8 cellular contexts compared by ENCODE assay signal in the genomic region with DNA sequence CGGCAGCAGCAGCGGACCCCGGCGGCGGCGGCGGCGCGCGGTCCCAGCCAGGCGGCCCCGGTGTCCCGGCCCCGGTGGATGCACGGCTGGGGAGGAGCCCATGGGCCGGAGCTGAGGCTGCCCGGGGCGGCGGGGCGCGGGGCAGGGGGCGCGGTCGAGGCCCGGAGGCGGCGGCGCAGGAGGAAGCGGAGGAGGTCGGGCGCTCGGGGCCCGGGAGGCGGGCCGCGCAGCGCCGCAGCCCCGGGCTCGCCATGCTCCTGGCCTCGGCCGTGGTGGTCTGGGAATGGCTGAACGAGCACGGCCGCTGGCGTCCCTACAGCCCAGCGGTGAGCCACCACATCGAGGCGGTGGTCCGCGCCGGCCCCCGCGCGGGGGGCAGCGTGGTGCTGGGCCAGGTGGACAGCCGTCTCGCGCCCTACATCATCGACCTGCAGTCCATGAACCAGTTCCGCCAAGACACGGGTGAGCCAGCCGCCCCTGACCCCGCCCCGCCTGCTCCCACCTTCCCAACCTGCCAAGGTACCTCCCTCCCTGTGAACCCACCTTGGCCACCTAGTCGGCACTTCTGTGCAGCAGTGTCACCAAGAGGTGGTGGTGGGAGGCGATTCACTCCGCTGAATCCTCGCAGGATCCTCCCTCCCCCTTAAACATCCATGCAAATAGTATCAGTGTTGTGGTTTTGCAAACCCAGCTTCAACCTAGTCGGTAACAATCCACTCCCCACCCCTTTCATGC. TPM values are rescaled to one million over a fixed set of nuclear protein-coding genes. Genes with fewer than 3 reads are reported as not detected.
DNase-seq lines count a peak whose midpoint lies in the region; ATAC-seq, FAIRE-seq and TF ChIP-seq lines count a peak whose summit lies in the region.

No MANE protein-coding gene starts in this region.

- ATAC-seq in GM19467 (IDR thresholded peaks at IDR 0.05; ENCODE audit: unreplicated experiment) (peak; percentile 32), HG03520 (IDR thresholded peaks at IDR 0.05; ENCODE audit: unreplicated experiment) (peak; percentile 25)

- H3K9me3 ChIP-seq in neutrophil, result no peaks in the 10 kb centered on the region

- FAIRE-seq in frontal cortex (lab: Jason Lieb, UNC), result no peak

- H3K4me3 ChIP-seq in fibroblast of pulmonary artery (replicated peaks; ENCODE audit: low read depth, low read length), result peak overlapping the region; percentile 70
- peak overlapping the region; percentile 76 to 95 for H3K4me3 ChIP-seq in neutrophil (ENCODE audit: low read depth in 1 of 2, low read length in 1 of 2)

- TF ChIP-seq CTCF in fibroblast of pulmonary artery (IDR thresholded peaks at IDR 0.05; ENCODE audit: low read length, missing control alignments) (no peak), neutrophil (IDR thresholded peaks at IDR 0.05) (no peak)

- DNase-seq in ELF-1 (ENCODE audit: low read depth, low spot score) (peak; percentile 46), fibroblast of pulmonary artery (ENCODE audit: low read depth) (no peak), frontal cortex (ENCODE audit: low spot score in 2 of 2) (no peak), HT-29 (ENCODE audit: low spot score) (no peak)
- peak; percentile 26 for DNase-seq in activated CD8-positive, alpha-beta memory T cell treated with anti-CD3 and anti-CD28 coated beads, Interleukin-2, amount 50 U/mL, for 4 hours

- peaks cover 23 to 26% of the 10 kb centered on the region in 2 experiments for H3K4me1 ChIP-seq in neutrophil (ENCODE audit: control insufficient read depth in 1 of 2, insufficient read depth in 1 of 2, low read depth in 1 of 2, low read length in 1 of 2)

- peaks cover 39% of the 10 kb centered on the region for H3K27me3 ChIP-seq in neutrophil

- peaks cover 7% of the 10 kb centered on the region for H3K36me3 ChIP-seq in neutrophil

- H3K27ac ChIP-seq in neutrophil, result peak overlapping the region; percentile 81

RNA-seq across cellular contexts. Expression of a gene that starts 0.6 kb away (rescaled TPM):
- 42.0 TPM for total RNA-seq in frontal cortex
- total RNA-seq in HT-29 (2014; rRNA removed; shearing (Covaris generic)), result 20.8 and 22.6 TPM in 2 replicates

RNA-seq across cellular contexts. Expression of a gene that starts 29.9 kb away (rescaled TPM):
- 7.3 TPM for total RNA-seq in frontal cortex
- total RNA-seq in HT-29 (2014; rRNA removed; shearing (Covaris generic)), result 43.6 and 51.9 TPM in 2 replicates

RNA-seq across cellular contexts. Expression of a gene that starts 40.2 kb away (rescaled TPM):
- total RNA-seq in frontal cortex, result 2.0 TPM
- total RNA-seq in HT-29 (2014; rRNA removed; shearing (Covaris generic)), result not detected in 2 replicates

Comparison
In these comparisons a context has a peak if more than half of its experiments do, and no peak if none do; other contexts are left out.
1. DNase-seq: peak in ELF-1 (single experiment) and activated CD8-positive, alpha-beta memory T cell treated with anti-CD3 and anti-CD28 coated beads, Interleukin-2, amount 50 U/mL, for 4 hours (single experiment); none in fibroblast of pulmonary artery (single experiment), frontal cortex (0 of 2) and HT-29 (single experiment).